8 cellular contexts compared by ENCODE assay signal in genomic region chr6:53651764-53652401, GRCh38. TPM values are rescaled to one million over a fixed set of nuclear protein-coding genes. Genes with fewer than 3 reads are reported as not detected.
A peak's percentile ranks its signal among the peaks of the same experiment; 100 is the strongest.
DNase-seq lines count a peak whose midpoint lies in the region; ATAC-seq and TF ChIP-seq lines count a peak whose summit lies in the region.

No MANE protein-coding gene starts in this region.

- peak; percentile 26 for TF ChIP-seq CTCF in choroid plexus epithelial cell (conservative IDR thresholded peaks at IDR 0.05; ENCODE audit: low read depth, low read length)

- H3K4me3 ChIP-seq in choroid plexus epithelial cell (ENCODE audit: low read depth, low read length), result peak overlapping the region; percentile 64

- ATAC-seq in GM18511 (IDR thresholded peaks at IDR 0.05; ENCODE audit: unreplicated experiment) (peak; percentile 70), HG03060 (IDR thresholded peaks at IDR 0.05; ENCODE audit: low read depth, unreplicated experiment) (peak; percentile 34)

- peak; percentile 37 for DNase-seq in A172 (ENCODE audit: low spot score)
- peak; percentile 86 for DNase-seq in NCI-H2196 (lab: John Stamatoyannopoulos, UW; ENCODE audit: unreplicated experiment)
- peak; percentile 68 for DNase-seq in activated CD4-positive, alpha-beta T cell treated with anti-CD3 and anti-CD28 coated beads for 1 hour
- DNase-seq in choroid plexus epithelial cell (ENCODE audit: low read depth), result peak; percentile 25
- peak; percentile 93 for DNase-seq in left kidney (ENCODE audit: low read depth, low spot score)
- DNase-seq in stimulated activated CD4-positive, alpha-beta T cell treated with anti-CD3 and anti-CD28 coated beads, Interleukin-1b, Interleukin-23, amount 100 ng/mL, for 4 hours (ENCODE audit: low read depth in 2 of 2), result peak; percentile 62 to 64

RNA-seq across cellular contexts. Expression of gene KLHL31, which starts 13.7 kb away (rescaled TPM):
- not detected in 2 replicates for total RNA-seq in A172 (2014; rRNA removed; shearing (Covaris generic))

Comparison
In these comparisons a context has a peak if more than half of its experiments do, and no peak if none do; other contexts are left out.
1. Peak in every context shown above with its lines: DNase-seq, ATAC-seq and H3K4me3 ChIP-seq.
2. DNase-seq: peak in every context shown above with its lines; median percentile 93 in left kidney; 86 in NCI-H2196; 68 in activated CD4-positive, alpha-beta T cell treated with anti-CD3 and anti-CD28 coated beads for 1 hour; 63 in stimulated activated CD4-positive, alpha-beta T cell treated with anti-CD3 and anti-CD28 coated beads, Interleukin-1b, Interleukin-23, amount 100 ng/mL, for 4 hours; 37 in A172; 25 in choroid plexus epithelial cell.